Comparison of ENCODE assay signal across 8 cellular contexts in genomic region chr17:50931003-50931878, GRCh38.
A peak's percentile ranks its signal among the peaks of the same experiment; 100 is the strongest.
DNase-seq lines count a peak whose midpoint lies in the region; ATAC-seq, FAIRE-seq and TF ChIP-seq lines count a peak whose summit lies in the region.

No MANE protein-coding gene starts in this region.

- peak overlapping the region; percentile 77 for H3K4me3 Mint-ChIP-seq in nephron progenitor cell

- H3K27me3 Mint-ChIP-seq in nephron progenitor cell (ENCODE audit: low read depth, poor library complexity) = peaks cover 33% of the 10 kb centered on the region

- peak overlapping the region; percentile 46 to 55 for H3K4me3 ChIP-seq in tibial artery

- peak overlapping the region; percentile 99 for H3K27ac ChIP-seq in 22Rv1
- H3K27ac ChIP-seq in tibial artery = peak overlapping the region; percentile 96 to 97

- peak overlapping the region; percentile 68 to 96 for H3K27ac Mint-ChIP-seq in activated naive CD4-positive, alpha-beta T cell treated with anti-CD3 and anti-CD28 coated beads, Interleukin-2, amount 50 U/mL, for 72 hours
- H3K27ac Mint-ChIP-seq in nephron progenitor cell = peak overlapping the region; percentile 8

- peak; percentile 82 for DNase-seq in LHCN-M2 (ENCODE audit: low read depth)
- DNase-seq in RPMI8226 = peak; percentile 91
- DNase-seq in activated naive CD4-positive, alpha-beta T cell treated with anti-CD3 and anti-CD28 coated beads, Interleukin-2, amount 50 U/mL, for 72 hours (ENCODE audit: low spot score in 2 of 2) = peak in 1 of 2 donors; percentile 53
- peak; percentile 75 to 80 for DNase-seq in frontal cortex (ENCODE audit: low spot score in 2 of 2)
- DNase-seq in nephron progenitor cell = peak; percentile 62
- peak; percentile 89 to 96 for DNase-seq in tibial artery

- ATAC-seq in GM18868 (IDR thresholded peaks at IDR 0.05; ENCODE audit: unreplicated experiment) = peak; percentile 67
- ATAC-seq in activated naive CD4-positive, alpha-beta T cell treated with anti-CD3 and anti-CD28 coated beads, Interleukin-2, amount 50 U/mL, for 72 hours = peak; percentile 80

- H3K27me3 ChIP-seq in tibial artery = no peaks in the 10 kb centered on the region

- TF ChIP-seq CTCF in 22Rv1 (IDR thresholded peaks at IDR 0.05) (no peak), nephron progenitor cell (IDR thresholded peaks at IDR 0.05) (no peak), tibial artery (IDR thresholded peaks at IDR 0.05) (no peak)

- H3K4me1 ChIP-seq in tibial artery = peaks cover 4 to 48% (median 34%) of the 10 kb centered on the region in 4 donors

- intact Hi-C loops in tibial artery (cut with DNase I; ENCODE audit: low total_unique reads) = no loop called here

- H3K9me3 Mint-ChIP-seq in activated naive CD4-positive, alpha-beta T cell treated with anti-CD3 and anti-CD28 coated beads, Interleukin-2, amount 50 U/mL, for 72 hours = no peaks in the 10 kb centered on the region
- H3K9me3 Mint-ChIP-seq in nephron progenitor cell = no peaks in the 10 kb centered on the region

- no peaks in the 10 kb centered on the region for H3K9me3 ChIP-seq in tibial artery

- no peak for FAIRE-seq in frontal cortex (lab: Jason Lieb, UNC)

- H3K36me3 Mint-ChIP-seq in activated naive CD4-positive, alpha-beta T cell treated with anti-CD3 and anti-CD28 coated beads, Interleukin-2, amount 50 U/mL, for 72 hours = no peaks in the 10 kb centered on the region
- H3K36me3 Mint-ChIP-seq in nephron progenitor cell (ENCODE audit: low read depth) = no peaks in the 10 kb centered on the region

- no peaks in the 10 kb centered on the region for H3K36me3 ChIP-seq in tibial artery

- H3K4me1 Mint-ChIP-seq in nephron progenitor cell = peaks cover 62% of the 10 kb centered on the region
